21 cellular contexts compared by ENCODE assay signal in genomic region chr13:99808786-99809185, GRCh38.
"Had no signal": no experiment of that assay in that cellular context is flagged by ENCODE, and none has a peak within 500 bp of the region (broad histone marks: within the 10 kb centered on the region; RNA-seq: fewer than 3 reads in every experiment).

No MANE protein-coding gene starts in this region.

- H3K36me3 ChIP-seq: colonic mucosa, esophagus muscularis mucosa, esophagus squamous epithelium, gastrocnemius medialis, gastroesophageal sphincter, heart left ventricle, heart right ventricle had no signal

- H3K27me3 ChIP-seq: colonic mucosa, dorsolateral prefrontal cortex, esophagus muscularis mucosa, esophagus squamous epithelium, foreskin keratinocyte, gastrocnemius medialis, gastroesophageal sphincter, heart left ventricle, heart right ventricle had no signal

- H3K4me3 ChIP-seq: colonic mucosa, coronary artery, dorsolateral prefrontal cortex, esophagus muscularis mucosa, esophagus squamous epithelium, gastrocnemius medialis, gastroesophageal sphincter, heart left ventricle, heart right ventricle had no signal

- H3K4me1 ChIP-seq: colonic mucosa, esophagus muscularis mucosa, esophagus squamous epithelium, foreskin keratinocyte, gastrocnemius medialis, gastroesophageal sphincter, heart left ventricle, heart right ventricle had no signal

- DNase-seq: colonic mucosa; cortex of kidney; dermis blood vessel endothelial cell; dorsolateral prefrontal cortex; effector CD4-positive, alpha-beta T cell; effector CD8-positive, alpha-beta T cell; effector memory CD8-positive, alpha-beta T cell; erythroblast; esophagus squamous epithelium; foreskin fibroblast; foreskin keratinocyte; foreskin melanocyte; gastrocnemius medialis; glutamatergic neuron; head of caudate nucleus; heart left ventricle; heart right ventricle had no signal

- H3K9me3 ChIP-seq: colonic mucosa, esophagus muscularis mucosa, esophagus squamous epithelium, gastrocnemius medialis, gastroesophageal sphincter, heart left ventricle, heart right ventricle had no signal

- H3K27ac ChIP-seq: colonic mucosa, coronary artery, dorsolateral prefrontal cortex, epithelial cell of prostate, esophagus muscularis mucosa, esophagus squamous epithelium, foreskin keratinocyte, gastrocnemius medialis, gastroesophageal sphincter, heart left ventricle, heart right ventricle had no signal
